Comparison of ENCODE assay signal across 16 cellular contexts in the genomic region with DNA sequence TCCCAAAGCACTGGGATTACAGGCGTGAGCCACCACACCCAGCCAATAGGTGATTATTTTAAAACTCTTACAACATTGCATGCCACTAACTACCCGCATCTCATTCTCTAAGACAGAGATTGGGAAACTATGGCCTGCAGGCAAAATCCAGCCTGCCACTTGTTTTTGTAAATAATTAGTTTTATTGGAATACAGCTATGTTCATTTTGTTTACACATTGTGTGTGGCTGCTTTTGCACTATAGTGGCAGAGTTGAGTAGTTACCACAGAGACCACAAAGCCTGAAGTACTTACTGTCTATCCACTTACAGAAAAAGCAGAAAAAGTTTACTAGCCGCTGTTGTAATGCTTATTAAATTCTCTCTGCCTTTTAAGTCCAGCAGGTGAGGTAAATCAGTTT.
"Had no signal": no experiment of that assay in that cellular context is flagged by ENCODE, and none has a peak within 500 bp of the region (broad histone marks: within the 10 kb centered on the region; RNA-seq: fewer than 3 reads in every experiment).

No MANE protein-coding gene starts in this region.

- H3K9me3 ChIP-seq: adrenal gland, heart left ventricle, left ventricle myocardium inferior, psoas muscle had no signal

- H3K4me3 Mint-ChIP-seq: activated CD4-positive, alpha-beta T cell treated with anti-CD3 and anti-CD28 coated beads, Interleukin-2, amount 10 ng/mL, durations not matched to agents 7 days and 5 days; activated naive CD4-positive, alpha-beta T cell treated with anti-CD3 and anti-CD28 coated beads, Interleukin-2, amount 10 ng/mL, durations not matched to agents 7 days and 5 days; central memory CD8-positive, alpha-beta T cell; effector memory CD8-positive, alpha-beta T cell; memory B cell; nephron progenitor cell had no signal

- H3K27ac ChIP-seq: adrenal gland, left ventricle myocardium inferior, psoas muscle had no signal

- H3K36me3 Mint-ChIP-seq: activated naive CD4-positive, alpha-beta T cell treated with anti-CD3 and anti-CD28 coated beads, Interleukin-2, amount 10 ng/mL, durations not matched to agents 7 days and 5 days; memory B cell had no signal

- H3K27me3 ChIP-seq: adrenal gland, heart left ventricle had no signal

- H3K27ac Mint-ChIP-seq: activated CD4-positive, alpha-beta T cell treated with anti-CD3 and anti-CD28 coated beads, Interleukin-2, amount 10 ng/mL, durations not matched to agents 7 days and 5 days; activated naive CD4-positive, alpha-beta T cell treated with anti-CD3 and anti-CD28 coated beads, Interleukin-2, amount 10 ng/mL, durations not matched to agents 7 days and 5 days; activated T-helper 2 cell treated with anti-CD3 and anti-CD28 coated beads, Interferon-gamma antibody, Interleukin-2, Interleukin-4, amounts not matched to agents 10 μg/mL and 5 μg/mL and 100 μg/mL, durations not matched to agents 14 hours and 24 hours and 36 hours; effector memory CD8-positive, alpha-beta T cell; memory B cell; nephron progenitor cell had no signal

- H3K9me3 Mint-ChIP-seq: activated CD4-positive, alpha-beta T cell treated with anti-CD3 and anti-CD28 coated beads, Interleukin-2, amount 10 ng/mL, durations not matched to agents 7 days and 5 days; activated naive CD4-positive, alpha-beta T cell treated with anti-CD3 and anti-CD28 coated beads, Interleukin-2, amount 10 ng/mL, durations not matched to agents 7 days and 5 days; activated T-helper 2 cell treated with anti-CD3 and anti-CD28 coated beads, Interferon-gamma antibody, Interleukin-2, Interleukin-4, amounts not matched to agents 10 μg/mL and 5 μg/mL and 100 μg/mL, durations not matched to agents 14 hours and 24 hours and 36 hours; central memory CD8-positive, alpha-beta T cell; effector memory CD8-positive, alpha-beta T cell; memory B cell; nephron progenitor cell had no signal

- H3K4me1 ChIP-seq: adrenal gland had no signal

- DNase-seq: activated CD4-positive, alpha-beta T cell treated with anti-CD3 and anti-CD28 coated beads, Interleukin-2, amount 10 ng/mL, durations not matched to agents 7 days and 5 days; activated CD4-positive, CD25-positive, alpha-beta regulatory T cell; activated CD8-positive, alpha-beta memory T cell treated with anti-CD3 and anti-CD28 coated beads for 24 hours; activated naive CD4-positive, alpha-beta T cell treated with anti-CD3 and anti-CD28 coated beads, Interleukin-2, amount 10 ng/mL, durations not matched to agents 7 days and 5 days; activated T-cell treated with anti-CD3 and anti-CD28 coated beads for 4 hours; adrenal gland; effector memory CD8-positive, alpha-beta T cell; heart left ventricle; left ventricle myocardium inferior; nephron progenitor cell; psoas muscle; stimulated activated CD4-positive, alpha-beta T cell treated with anti-CD3 and anti-CD28 coated beads, Interleukin-12 subunit alpha, Interleukin-12 subunit beta, amount 100 ng/mL, for 4 hours; stimulated activated naive CD4-positive, alpha-beta T cell treated with Interleukin-2 at 50 U/mL for 16 hours had no signal

- H3K4me3 ChIP-seq: adrenal gland, heart left ventricle, left ventricle myocardium inferior, psoas muscle had no signal

- H3K27me3 Mint-ChIP-seq: central memory CD8-positive, alpha-beta T cell; memory B cell had no signal

- H3K4me1 Mint-ChIP-seq: central memory CD8-positive, alpha-beta T cell; memory B cell; nephron progenitor cell had no signal

- H3K36me3 ChIP-seq: adrenal gland, heart left ventricle, left ventricle myocardium inferior had no signal
